Comparison of ENCODE assay signal across 25 cellular contexts in the genomic region with DNA sequence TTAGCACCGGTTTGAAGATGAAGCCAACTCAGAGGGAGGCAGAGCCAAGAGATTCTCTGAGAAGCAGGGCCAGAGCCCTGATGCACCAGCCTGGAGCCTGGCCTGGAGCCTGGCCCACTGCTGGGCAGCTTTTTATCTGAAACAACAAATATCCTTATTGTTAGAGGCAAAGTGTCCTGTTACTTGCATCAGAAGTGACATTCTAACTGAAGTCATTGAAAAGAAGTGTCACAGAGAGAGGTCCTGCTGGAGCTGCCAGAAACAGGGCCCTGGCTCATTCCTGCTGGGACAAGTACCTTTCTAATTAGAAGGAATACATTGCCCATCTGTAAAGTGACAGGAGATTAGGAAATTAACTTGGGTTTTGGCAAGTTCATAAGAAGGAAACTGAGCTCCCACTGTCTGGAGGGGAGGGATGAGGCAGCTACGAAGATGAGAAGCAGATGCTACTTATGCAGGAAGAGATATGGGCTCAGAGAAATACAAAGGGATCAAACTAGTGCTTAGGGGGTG. TPM values are rescaled to one million over a fixed set of nuclear protein-coding genes. Genes with fewer than 3 reads are reported as not detected.
DNase-seq lines count a peak whose midpoint lies in the region; ATAC-seq and TF ChIP-seq lines count a peak whose summit lies in the region.
"Had no signal": no experiment of that assay in that cellular context is flagged by ENCODE, and none has a peak within 500 bp of the region (broad histone marks: within the 10 kb centered on the region; RNA-seq: fewer than 3 reads in every experiment).

No MANE protein-coding gene starts in this region.

- no peak overlapping the region for H3K27ac Mint-ChIP-seq in nephron progenitor cell
- H3K27ac Mint-ChIP-seq: activated CD4-positive, alpha-beta memory T cell treated with anti-CD3 and anti-CD28 coated beads for 36 hours; stimulated activated naive CD8-positive, alpha-beta T cell treated with anti-CD3 and anti-CD28 coated beads, Interleukin-15, amount 100 ng/mL, for 72 hours; type B pancreatic cell had no signal

- WGBS in mesenchymal stem cell, result 20% methylated on average over 2 of the region's 2 CpGs

- TF ChIP-seq CTCF in AG10803 (conservative IDR thresholded peaks at IDR 0.05; ENCODE audit: low read length) (no peak), WERI-Rb-1 (IDR thresholded peaks at IDR 0.05; ENCODE audit: low read depth, low read length) (no peak), nephron progenitor cell (IDR thresholded peaks at IDR 0.05) (no peak)

- H3K9me3 Mint-ChIP-seq in nephron progenitor cell, result no peaks in the 10 kb centered on the region
- H3K9me3 Mint-ChIP-seq: activated CD4-positive, alpha-beta memory T cell treated with anti-CD3 and anti-CD28 coated beads for 36 hours; stimulated activated naive CD8-positive, alpha-beta T cell treated with anti-CD3 and anti-CD28 coated beads, Interleukin-15, amount 100 ng/mL, for 72 hours; type B pancreatic cell had no signal

- DNase-seq in AG10803 (ENCODE audit: low read depth) (peak; percentile 17), WERI-Rb-1 (peak; percentile 75), mesenchymal stem cell (no peak), DMS153 treated with DMSO at 0.1 percent for 48 hours (lab: John Stamatoyannopoulos, UW; ENCODE audit: unreplicated experiment) (no peak), nephron progenitor cell (no peak)
- DNase-seq: activated CD4-positive, alpha-beta memory T cell treated with anti-CD3 and anti-CD28 coated beads for 36 hours; activated gamma-delta T cell treated with Interleukin-2 at 50 U/mL for 16 hours; brain microvascular endothelial cell; colonic mucosa; EL; Kasumi-1; lower lobe of right lung; NCI-H1048; NCI-H2029 treated with DMSO at 0.1 percent for 48 hours; NCI-H510A; ovary; stimulated activated CD4-positive, alpha-beta T cell treated with anti-CD3 and anti-CD28 coated beads, Interleukin-12 subunit alpha, Interleukin-12 subunit beta, amount 100 ng/mL, for 4 hours; stimulated activated naive CD8-positive, alpha-beta T cell treated with anti-CD3 and anti-CD28 coated beads, Interleukin-15, amount 100 ng/mL, for 72 hours had no signal

- no peak overlapping the region for H3K4me3 Mint-ChIP-seq in nephron progenitor cell
- H3K4me3 Mint-ChIP-seq: activated CD4-positive, alpha-beta memory T cell treated with anti-CD3 and anti-CD28 coated beads for 36 hours; stimulated activated naive CD8-positive, alpha-beta T cell treated with anti-CD3 and anti-CD28 coated beads, Interleukin-15, amount 100 ng/mL, for 72 hours; type B pancreatic cell had no signal

- peaks cover 13% of the 10 kb centered on the region for H3K4me1 Mint-ChIP-seq in nephron progenitor cell
- H3K4me1 Mint-ChIP-seq: stimulated activated naive CD8-positive, alpha-beta T cell treated with anti-CD3 and anti-CD28 coated beads, Interleukin-15, amount 100 ng/mL, for 72 hours had no signal

- no peak overlapping the region for H2BK15ac ChIP-seq in mesenchymal stem cell (ENCODE audit: low read depth, poor library complexity, severe bottlenecking)

- no peaks in the 10 kb centered on the region for H3K79me1 ChIP-seq in mesenchymal stem cell (replicated peaks; ENCODE audit: low read length, poor library complexity, severe bottlenecking)

- H3K27me3 ChIP-seq in HUES48 (ENCODE audit: control insufficient read depth, insufficient read depth, low read length) (no peaks in the 10 kb centered on the region; the same call in 1 of the 2 replicates), WERI-Rb-1 (ENCODE audit: insufficient read depth, low read depth, severe bottlenecking) (no peaks in the 10 kb centered on the region), mesenchymal stem cell (ENCODE audit: control insufficient read depth in 1 of 2, insufficient read depth in 1 of 2, low read length in 2 of 2) (peaks cover 0 to 11% of the 10 kb centered on the region in 2 experiments)
- H3K27me3 ChIP-seq: BLaER1 treated with 17β-estradiol and CSF1 and Interleukin-3, amounts not matched to agents 10 nM and 100 nM; brain microvascular endothelial cell; colonic mucosa; ovary; right atrium auricular region had no signal

- no peak for ATAC-seq in HG02623 (IDR thresholded peaks at IDR 0.05; ENCODE audit: unreplicated experiment)
- ATAC-seq in GM19328 (IDR thresholded peaks at IDR 0.05; ENCODE audit: unreplicated experiment), result no peak
- ATAC-seq: A549; lower lobe of right lung; stimulated activated naive CD8-positive, alpha-beta T cell treated with anti-CD3 and anti-CD28 coated beads, Interleukin-15, amount 100 ng/mL, for 72 hours had no signal

- H3K4me1 ChIP-seq in HUES48 (ENCODE audit: control insufficient read depth, insufficient read depth, low read length) (peaks cover 9% of the 10 kb centered on the region), mesenchymal stem cell (ENCODE audit: control insufficient read depth, insufficient read depth, low read depth, low read length) (no peaks in the 10 kb centered on the region)
- H3K4me1 ChIP-seq: A549, colonic mucosa, lower lobe of right lung had no signal

- H4K8ac ChIP-seq in mesenchymal stem cell (ENCODE audit: low read length), result no peak overlapping the region

- peaks cover 4% of the 10 kb centered on the region for H3K27me3 Mint-ChIP-seq in nephron progenitor cell (ENCODE audit: low read depth, poor library complexity)
- H3K27me3 Mint-ChIP-seq: activated CD4-positive, alpha-beta memory T cell treated with anti-CD3 and anti-CD28 coated beads for 36 hours; stimulated activated naive CD8-positive, alpha-beta T cell treated with anti-CD3 and anti-CD28 coated beads, Interleukin-15, amount 100 ng/mL, for 72 hours had no signal

- H3K23ac ChIP-seq in mesenchymal stem cell (ENCODE audit: low read length in 2 of 2), result no peak overlapping the region

- no peak overlapping the region for H3K14ac ChIP-seq in mesenchymal stem cell (ENCODE audit: low read length in 2 of 2)

- peak overlapping the region; percentile 39 for H4K91ac ChIP-seq in mesenchymal stem cell (ENCODE audit: low read length)

- H3K4me3 ChIP-seq in AG10803 (ENCODE audit: low read length), result no peak overlapping the region
- no peak overlapping the region for H3K4me3 ChIP-seq in HUES48 (ENCODE audit: low read depth, low read length)
- no peak overlapping the region for H3K4me3 ChIP-seq in WERI-Rb-1 (ENCODE audit: low read depth, low read length)
- no peak overlapping the region for H3K4me3 ChIP-seq in mesenchymal stem cell (ENCODE audit: insufficient read depth in 1 of 2, low read depth in 1 of 2, low read length in 2 of 2)
- H3K4me3 ChIP-seq: A549; BLaER1 treated with 17β-estradiol and CSF1 and Interleukin-3, amounts not matched to agents 10 nM and 100 nM; colonic mucosa; lower lobe of right lung; ovary; right atrium auricular region had no signal

- H3K9me3 ChIP-seq in HUES48 (ENCODE audit: control insufficient read depth, insufficient read depth, low read length) (no peaks in the 10 kb centered on the region), WERI-Rb-1 (ENCODE audit: severe bottlenecking) (no peaks in the 10 kb centered on the region), mesenchymal stem cell (ENCODE audit: control insufficient read depth, low read length) (no peaks in the 10 kb centered on the region)
- H3K9me3 ChIP-seq: A549; BLaER1 treated with 17β-estradiol and CSF1 and Interleukin-3, amounts not matched to agents 10 nM and 100 nM; colonic mucosa; lower lobe of right lung; ovary; right atrium auricular region had no signal

- H2AFZ ChIP-seq in mesenchymal stem cell (ENCODE audit: low read depth, low read length), result no peak overlapping the region

- H3K9ac ChIP-seq in HUES48 (ENCODE audit: low read depth, low read length) (no peak overlapping the region), mesenchymal stem cell (ENCODE audit: low read length) (peak overlapping the region; percentile 58)

- H3K36me3 ChIP-seq in HUES48 (ENCODE audit: control insufficient read depth, insufficient read depth, low read length), result no peaks in the 10 kb centered on the region
- no peaks in the 10 kb centered on the region for H3K36me3 ChIP-seq in WERI-Rb-1
- no peaks in the 10 kb centered on the region for H3K36me3 ChIP-seq in mesenchymal stem cell (ENCODE audit: control insufficient read depth in 1 of 2, insufficient read depth in 2 of 2, low read depth in 1 of 2, low read length in 2 of 2)
- H3K36me3 ChIP-seq: BLaER1 treated with 17β-estradiol and CSF1 and Interleukin-3, amounts not matched to agents 10 nM and 100 nM; brain microvascular endothelial cell; colonic mucosa; lower lobe of right lung; ovary; right atrium auricular region had no signal

- H3K36me3 Mint-ChIP-seq in nephron progenitor cell (ENCODE audit: low read depth), result no peaks in the 10 kb centered on the region
- H3K36me3 Mint-ChIP-seq: activated CD4-positive, alpha-beta memory T cell treated with anti-CD3 and anti-CD28 coated beads for 36 hours; type B pancreatic cell had no signal

- H3K18ac ChIP-seq in mesenchymal stem cell (ENCODE audit: low read depth in 1 of 2, low read length in 2 of 2), result peak overlapping the region in 1 of 2 experiments; percentile 83

- H3K4me2 ChIP-seq in mesenchymal stem cell (ENCODE audit: low read length, poor library complexity, severe bottlenecking), result no peak overlapping the region
- H3K4me2 ChIP-seq: A549 had no signal

- H2BK5ac ChIP-seq in mesenchymal stem cell (ENCODE audit: low read depth, low read length, poor library complexity, severe bottlenecking), result no peak overlapping the region

- no peak overlapping the region for H3K4ac ChIP-seq in mesenchymal stem cell (ENCODE audit: low read depth in 1 of 2, low read length in 2 of 2)

- no peak overlapping the region for H2AK5ac ChIP-seq in mesenchymal stem cell (ENCODE audit: low read length, severe bottlenecking)

- H3K27ac ChIP-seq in HUES48 (ENCODE audit: low read depth, low read length) (peak overlapping the region; percentile 26), WERI-Rb-1 (peak overlapping the region; percentile 58), mesenchymal stem cell (ENCODE audit: low read length, poor library complexity, severe bottlenecking) (no peak overlapping the region)
- H3K27ac ChIP-seq: A549, brain microvascular endothelial cell, colonic mucosa, lower lobe of right lung, ovary, right atrium auricular region had no signal

- no peak overlapping the region for H2BK12ac ChIP-seq in mesenchymal stem cell (ENCODE audit: low read length in 2 of 2)

- no peak overlapping the region for H2BK120ac ChIP-seq in mesenchymal stem cell (ENCODE audit: low read depth, low read length)

RNA-seq across cellular contexts. Expression of a gene that starts 11.1 kb away (rescaled TPM):
- polyA plus RNA-seq in mesenchymal stem cell (2013, experiment 1 of 2), result 12.1 TPM
- 11.3 TPM for polyA plus RNA-seq in mesenchymal stem cell (2013, experiment 2 of 2)

Comparison
In these comparisons a context has a peak if more than half of its experiments do, and no peak if none do; other contexts are left out.
1. DNase-seq: peak in AG10803 (single experiment) and WERI-Rb-1 (single experiment); none in mesenchymal stem cell (single experiment), DMS153 treated with DMSO at 0.1 percent for 48 hours (single experiment) and nephron progenitor cell (single experiment).